Comparison of ENCODE assay signal across 9 cellular contexts in genomic region chr21:41367598-41368360, GRCh38. TPM values are rescaled to one million over a fixed set of nuclear protein-coding genes. Genes with fewer than 3 reads are reported as not detected.
A peak's percentile ranks its signal among the peaks of the same experiment; 100 is the strongest.
DNase-seq lines count a peak whose midpoint lies in the region; ATAC-seq, FAIRE-seq and TF ChIP-seq lines count a peak whose summit lies in the region.
"Had no signal": no experiment of that assay in that cellular context is flagged by ENCODE, and none has a peak within 500 bp of the region (broad histone marks: within the 10 kb centered on the region; RNA-seq: fewer than 3 reads in every experiment).

No MANE protein-coding gene starts in this region.

- intact Hi-C loops in activated CD8-positive, alpha-beta T cell treated with anti-CD3 and anti-CD28 coated beads for 36 hours (cut with micrococcal nuclease) = no loop called here

- TF ChIP-seq CTCF in activated CD8-positive, alpha-beta T cell treated with anti-CD3 and anti-CD28 coated beads for 36 hours (IDR thresholded peaks at IDR 0.05) = no peak
- no peak for TF ChIP-seq CTCF in D721Med (IDR thresholded peaks at IDR 0.05; ENCODE audit: insufficient read depth, missing control alignments)

- POLR2A ChIA-PET in activated CD8-positive, alpha-beta T cell treated with anti-CD3 and anti-CD28 coated beads for 36 hours (lab: Charles Lee) = interaction anchor here (0.7 kb wide), 1 partner anchor 58 kb away, joined by 3 read pairs; the partner anchor contains the start of gene MX1

- H3K4me3 Mint-ChIP-seq in activated CD8-positive, alpha-beta T cell treated with anti-CD3 and anti-CD28 coated beads for 36 hours = no peak overlapping the region

- no peaks in the 10 kb centered on the region for H3K27me3 Mint-ChIP-seq in activated CD8-positive, alpha-beta T cell treated with anti-CD3 and anti-CD28 coated beads for 36 hours

- H3K27ac Mint-ChIP-seq in activated CD8-positive, alpha-beta T cell treated with anti-CD3 and anti-CD28 coated beads for 36 hours = peak overlapping the region; percentile 92

- no peak for FAIRE-seq in D721Med (lab: Jason Lieb, UNC)
- FAIRE-seq: keratinocyte had no signal

- peak; percentile 56 for ATAC-seq in GM18907 (IDR thresholded peaks at IDR 0.05; ENCODE audit: unreplicated experiment)
- ATAC-seq in HG02938 (IDR thresholded peaks at IDR 0.05; ENCODE audit: unreplicated experiment) = peak; percentile 61
- ATAC-seq in activated CD8-positive, alpha-beta T cell treated with anti-CD3 and anti-CD28 coated beads for 36 hours = no peak

- H3K9me3 Mint-ChIP-seq in activated CD8-positive, alpha-beta T cell treated with anti-CD3 and anti-CD28 coated beads for 36 hours = no peaks in the 10 kb centered on the region

- CTCF ChIA-PET in activated CD8-positive, alpha-beta T cell treated with anti-CD3 and anti-CD28 coated beads for 36 hours (lab: Charles Lee) = interaction anchor here (0.6 kb wide), 1 partner anchor 79 kb away, joined by 3 read pairs; no protein-coding TSS in a partner anchor

- peak; percentile 16 for DNase-seq in CD1c-positive myeloid dendritic cell (ENCODE audit: extremely low spot score)
- DNase-seq in activated CD8-positive, alpha-beta T cell treated with anti-CD3 and anti-CD28 coated beads for 36 hours = no peak
- no peak for DNase-seq in D721Med (ENCODE audit: insufficient read length, low spot score)
- no peak for DNase-seq in central memory CD4-positive, alpha-beta T cell
- DNase-seq in AG08395 (ENCODE audit: low spot score) = no peak
- no peak for DNase-seq in HT-29 (ENCODE audit: low spot score)

- peaks cover 3% of the 10 kb centered on the region for H3K36me3 Mint-ChIP-seq in activated CD8-positive, alpha-beta T cell treated with anti-CD3 and anti-CD28 coated beads for 36 hours (ENCODE audit: low read depth)

- peaks cover 74% of the 10 kb centered on the region for H3K4me1 Mint-ChIP-seq in activated CD8-positive, alpha-beta T cell treated with anti-CD3 and anti-CD28 coated beads for 36 hours (ENCODE audit: low read depth)

RNA-seq across cellular contexts. Expression of gene MX2, which starts 6.0 kb away (rescaled TPM):
- 10 to 100 TPM in 1 of 2 experiments, 1 to 10 TPM in 1; 9.2 to 10.3 TPM for total RNA-seq in activated CD8-positive, alpha-beta T cell treated with anti-CD3 and anti-CD28 coated beads for 36 hours
- 1.9 and 3.4 TPM in 2 replicates for total RNA-seq in HT-29 (2014; rRNA removed; shearing (Covaris generic))

RNA-seq across cellular contexts. Expression of gene FAM3B, which starts 51.2 kb away (rescaled TPM):
- not detected for total RNA-seq in activated CD8-positive, alpha-beta T cell treated with anti-CD3 and anti-CD28 coated beads for 36 hours
- not detected in 2 replicates for total RNA-seq in HT-29 (2014; rRNA removed; shearing (Covaris generic))

RNA-seq across cellular contexts. Expression of gene MX1, which starts 58.3 kb away (rescaled TPM):
- 10 to 100 TPM; 39.4 to 40.0 TPM for total RNA-seq in activated CD8-positive, alpha-beta T cell treated with anti-CD3 and anti-CD28 coated beads for 36 hours
- 18.0 and 30.6 TPM in 2 replicates for total RNA-seq in HT-29 (2014; rRNA removed; shearing (Covaris generic))
